22 cellular contexts compared by ENCODE assay signal in genomic region chr20:45427236-45428149, GRCh38. TPM values are rescaled to one million over a fixed set of nuclear protein-coding genes. Genes with fewer than 3 reads are reported as not detected.
DNase-seq lines count a peak whose midpoint lies in the region; ATAC-seq and TF ChIP-seq lines count a peak whose summit lies in the region.
"Had no signal": no experiment of that assay in that cellular context is flagged by ENCODE, and none has a peak within 500 bp of the region (broad histone marks: within the 10 kb centered on the region; RNA-seq: fewer than 3 reads in every experiment).

No MANE protein-coding gene starts in this region.

- H3K9me3 Mint-ChIP-seq in naive thymus-derived CD4-positive, alpha-beta T cell: no peaks in the 10 kb centered on the region
- no peaks in the 10 kb centered on the region for H3K9me3 Mint-ChIP-seq in activated naive CD4-positive, alpha-beta T cell treated with anti-CD3 and anti-CD28 coated beads for 36 hours
- no peaks in the 10 kb centered on the region for H3K9me3 Mint-ChIP-seq in activated naive CD8-positive, alpha-beta T cell treated with anti-CD3 and anti-CD28 coated beads for 36 hours
- H3K9me3 Mint-ChIP-seq: activated CD4-positive, alpha-beta T cell treated with anti-CD3 and anti-CD28 coated beads, Interleukin-2, amount 10 ng/mL, durations not matched to agents 7 days and 5 days; activated T-cell treated with anti-CD3 and anti-CD28 coated beads, Interleukin-2, amount 50 U/mL, for 72 hours; central memory CD8-positive, alpha-beta T cell had no signal

- CTCF ChIA-PET in naive thymus-derived CD4-positive, alpha-beta T cell (lab: Charles Lee): interaction anchor here (1.0 to 1.1 kb wide), 2 partner anchors 54 to 56 kb away, joined by 3 to 4 read pairs; no protein-coding TSS in a partner anchor
- CTCF ChIA-PET in activated naive CD4-positive, alpha-beta T cell treated with anti-CD3 and anti-CD28 coated beads for 36 hours (lab: Charles Lee): interaction anchor here (1.3 to 1.9 kb wide), 2 partner anchors 10 to 54 kb away, joined by 5 to 9 read pairs; no protein-coding TSS in a partner anchor

- H3K4me3 Mint-ChIP-seq in naive thymus-derived CD4-positive, alpha-beta T cell: no peak overlapping the region
- H3K4me3 Mint-ChIP-seq in activated naive CD4-positive, alpha-beta T cell treated with anti-CD3 and anti-CD28 coated beads for 36 hours: no peak overlapping the region
- H3K4me3 Mint-ChIP-seq in activated naive CD8-positive, alpha-beta T cell treated with anti-CD3 and anti-CD28 coated beads for 36 hours: no peak overlapping the region
- H3K4me3 Mint-ChIP-seq: activated CD4-positive, alpha-beta T cell treated with anti-CD3 and anti-CD28 coated beads, Interleukin-2, amount 10 ng/mL, durations not matched to agents 7 days and 5 days; activated T-cell treated with anti-CD3 and anti-CD28 coated beads, Interleukin-2, amount 50 U/mL, for 72 hours; central memory CD8-positive, alpha-beta T cell had no signal

- peak overlapping the region in 2 of 9 donors; percentile 7 to 20 for H3K27ac Mint-ChIP-seq in naive thymus-derived CD4-positive, alpha-beta T cell
- no peak overlapping the region for H3K27ac Mint-ChIP-seq in activated naive CD4-positive, alpha-beta T cell treated with anti-CD3 and anti-CD28 coated beads for 36 hours
- no peak overlapping the region for H3K27ac Mint-ChIP-seq in activated naive CD8-positive, alpha-beta T cell treated with anti-CD3 and anti-CD28 coated beads for 36 hours
- H3K27ac Mint-ChIP-seq: activated CD4-positive, alpha-beta T cell treated with anti-CD3 and anti-CD28 coated beads, Interleukin-2, amount 10 ng/mL, durations not matched to agents 7 days and 5 days had no signal

- H3K4me1 ChIP-seq in naive thymus-derived CD4-positive, alpha-beta T cell (ENCODE audit: control insufficient read depth in 2 of 2, insufficient read depth in 2 of 2, low read length in 2 of 2): no peaks in the 10 kb centered on the region
- H3K4me1 ChIP-seq: thyroid gland had no signal

- H3K4me3 ChIP-seq in fibroblast of the aortic adventitia (ENCODE audit: low read depth, low read length): no peak overlapping the region
- no peak overlapping the region for H3K4me3 ChIP-seq in naive thymus-derived CD4-positive, alpha-beta T cell (ENCODE audit: low read length)
- H3K4me3 ChIP-seq: BLaER1 treated with 17β-estradiol and CSF1 and Interleukin-3, amounts not matched to agents 10 nM and 100 nM; thyroid gland had no signal

- H3K27me3 Mint-ChIP-seq in naive thymus-derived CD4-positive, alpha-beta T cell: no peaks in the 10 kb centered on the region
- no peaks in the 10 kb centered on the region for H3K27me3 Mint-ChIP-seq in activated naive CD4-positive, alpha-beta T cell treated with anti-CD3 and anti-CD28 coated beads for 36 hours (ENCODE audit: low read depth)
- H3K27me3 Mint-ChIP-seq in activated naive CD8-positive, alpha-beta T cell treated with anti-CD3 and anti-CD28 coated beads for 36 hours: no peaks in the 10 kb centered on the region
- H3K27me3 Mint-ChIP-seq: activated CD4-positive, alpha-beta T cell treated with anti-CD3 and anti-CD28 coated beads, Interleukin-2, amount 10 ng/mL, durations not matched to agents 7 days and 5 days; central memory CD8-positive, alpha-beta T cell had no signal

- peaks cover 6 to 36% (median 10%) of the 10 kb centered on the region in 3 experiments for H3K36me3 ChIP-seq in naive thymus-derived CD4-positive, alpha-beta T cell (ENCODE audit: control insufficient read depth in 2 of 3, insufficient read depth in 3 of 3, low read length in 3 of 3)

- no peaks in the 10 kb centered on the region for H3K9me3 ChIP-seq in naive thymus-derived CD4-positive, alpha-beta T cell (ENCODE audit: control insufficient read depth in 2 of 3, low read length in 3 of 3)
- H3K9me3 ChIP-seq: BLaER1 treated with 17β-estradiol and CSF1 and Interleukin-3, amounts not matched to agents 10 nM and 100 nM; thyroid gland had no signal

- peak; percentile 60 for ATAC-seq in SK-N-SH treated with all-trans-retinoic acid at 6 μM for 48 hours
- ATAC-seq in naive thymus-derived CD4-positive, alpha-beta T cell: peak; percentile 17

- H3K27me3 ChIP-seq in naive thymus-derived CD4-positive, alpha-beta T cell (ENCODE audit: control insufficient read depth in 2 of 2, insufficient read depth in 2 of 2, low read length in 2 of 2): no peaks in the 10 kb centered on the region
- H3K27me3 ChIP-seq: BLaER1 treated with 17β-estradiol and CSF1 and Interleukin-3, amounts not matched to agents 10 nM and 100 nM; thyroid gland had no signal

- DNase-seq in NCI-H2029 treated with DMSO at 0.1 percent for 48 hours (lab: John Stamatoyannopoulos, UW): peak; percentile 63
- DNase-seq in fibroblast of the aortic adventitia (ENCODE audit: low read depth): peak; percentile 43
- DNase-seq in naive thymus-derived CD4-positive, alpha-beta T cell: no peak
- DNase-seq in activated naive CD4-positive, alpha-beta T cell treated with anti-CD3 and anti-CD28 coated beads for 36 hours: no peak
- DNase-seq in NCI-H1930 (lab: John Stamatoyannopoulos, UW): no peak
- no peak for DNase-seq in activated naive CD8-positive, alpha-beta T cell treated with anti-CD3 and anti-CD28 coated beads for 36 hours
- DNase-seq in DMS114 treated with DMSO at 0.1 percent for 48 hours (lab: John Stamatoyannopoulos, UW; ENCODE audit: unreplicated experiment): no peak
- DNase-seq: activated CD4-positive, alpha-beta T cell treated with anti-CD3 and anti-CD28 coated beads, Interleukin-2, amount 10 ng/mL, durations not matched to agents 7 days and 5 days; activated T-cell treated with anti-CD3 and anti-CD28 coated beads, Interleukin-2, amount 50 U/mL, for 72 hours; DMS53; Karpas-422; midbrain; NCI-H1417; NCI-H446; stimulated activated CD4-positive, alpha-beta T cell treated with anti-CD3 and anti-CD28 coated beads, Interleukin-4, amount 100 ng/mL, for 1 hour; thyroid gland had no signal

- POLR2A ChIA-PET in naive thymus-derived CD4-positive, alpha-beta T cell (lab: Charles Lee): interaction anchor here (1.3 to 2.6 kb wide), 2 partner anchors 11 to 14 kb away, joined by 4 to 14 read pairs; partner anchors contain the start of gene PIGT

- H3K27ac ChIP-seq in naive thymus-derived CD4-positive, alpha-beta T cell (ENCODE audit: low read depth, low read length): no peak overlapping the region
- H3K27ac ChIP-seq: BLaER1 treated with 17β-estradiol and CSF1 and Interleukin-3, amounts not matched to agents 10 nM and 100 nM; thyroid gland had no signal

- peaks cover 0 to 11% (median 4%) of the 10 kb centered on the region in 7 donors for H3K4me1 Mint-ChIP-seq in naive thymus-derived CD4-positive, alpha-beta T cell
- H3K4me1 Mint-ChIP-seq in activated naive CD4-positive, alpha-beta T cell treated with anti-CD3 and anti-CD28 coated beads for 36 hours (ENCODE audit: low read depth): peaks cover 5% of the 10 kb centered on the region
- H3K4me1 Mint-ChIP-seq in activated naive CD8-positive, alpha-beta T cell treated with anti-CD3 and anti-CD28 coated beads for 36 hours: peaks cover 6% of the 10 kb centered on the region

- TF ChIP-seq CTCF in fibroblast of the aortic adventitia (IDR thresholded peaks at IDR 0.05; ENCODE audit: insufficient read depth, low read length): no peak

- intact Hi-C loops in naive thymus-derived CD4-positive, alpha-beta T cell (cut with micrococcal nuclease): no loop called here
- intact Hi-C loops in activated naive CD4-positive, alpha-beta T cell treated with anti-CD3 and anti-CD28 coated beads for 36 hours (cut with micrococcal nuclease): no loop called here

- H3K36me3 Mint-ChIP-seq in naive thymus-derived CD4-positive, alpha-beta T cell: peaks cover 0 to 30% (median 6%) of the 10 kb centered on the region in 5 donors
- peaks cover 26% of the 10 kb centered on the region for H3K36me3 Mint-ChIP-seq in activated naive CD4-positive, alpha-beta T cell treated with anti-CD3 and anti-CD28 coated beads for 36 hours (ENCODE audit: low read depth)
- H3K36me3 Mint-ChIP-seq in activated naive CD8-positive, alpha-beta T cell treated with anti-CD3 and anti-CD28 coated beads for 36 hours: peaks cover 16% of the 10 kb centered on the region

TF ChIP-seq in SK-N-SH treated with all-trans-retinoic acid at 6 μM for 48 hours, 23 proteins besides CTCF, POLR2A, EP300 and RAD21 (continues in another document):
- no peak for TF ChIP-seq ZNF565 (CRISPR knock-in tag; conservative IDR thresholded peaks at IDR 0.05; ENCODE audit: low read depth)

RNA-seq across cellular contexts. Expression of gene PIGT, which starts 11.6 kb away (rescaled TPM):
- total RNA-seq in fibroblast of the aortic adventitia (ENCODE audit: low replicate concordance): 19.9 and 67.4 TPM in 2 replicates
- 100 to 1,000 TPM in 1 of 5 experiments, 10 to 100 TPM in 4; 78.7 to 140 (median 85.0) TPM for total RNA-seq in naive thymus-derived CD4-positive, alpha-beta T cell
- 10 to 100 TPM; 82.7 to 98.9 TPM for polyA plus RNA-seq in naive thymus-derived CD4-positive, alpha-beta T cell
- 10 to 100 TPM; 37.7 to 43.8 TPM for total RNA-seq in activated naive CD4-positive, alpha-beta T cell treated with anti-CD3 and anti-CD28 coated beads for 36 hours
- total RNA-seq in activated naive CD8-positive, alpha-beta T cell treated with anti-CD3 and anti-CD28 coated beads for 36 hours: 10 to 100 TPM; 48.0 to 55.4 TPM

RNA-seq across cellular contexts. Expression of gene DBNDD2, which starts 19.4 kb away (rescaled TPM):
- total RNA-seq in fibroblast of the aortic adventitia (ENCODE audit: low replicate concordance): 1.3 and 4.6 TPM in 2 replicates
- total RNA-seq in naive thymus-derived CD4-positive, alpha-beta T cell: 10 to 100 TPM; 12.2 to 22.7 (median 16.3) TPM
- polyA plus RNA-seq in naive thymus-derived CD4-positive, alpha-beta T cell: 10 to 100 TPM; 15.3 to 22.9 TPM
- 10 to 100 TPM; 55.3 to 56.7 TPM for total RNA-seq in activated naive CD4-positive, alpha-beta T cell treated with anti-CD3 and anti-CD28 coated beads for 36 hours
- 10 to 100 TPM; 18.1 to 20.1 TPM for total RNA-seq in activated naive CD8-positive, alpha-beta T cell treated with anti-CD3 and anti-CD28 coated beads for 36 hours

RNA-seq across cellular contexts. Expression of gene WFDC2, which starts 42.1 kb away (rescaled TPM):
- total RNA-seq in fibroblast of the aortic adventitia (ENCODE audit: low replicate concordance): not detected in 2 replicates
- total RNA-seq in naive thymus-derived CD4-positive, alpha-beta T cell: 1 to 10 TPM in 2 of 5 experiments, under 1 TPM in 2, not detected in 1; 0.36 to 1.7 (median 1.0) TPM
- not detected for polyA plus RNA-seq in naive thymus-derived CD4-positive, alpha-beta T cell
- total RNA-seq in activated naive CD4-positive, alpha-beta T cell treated with anti-CD3 and anti-CD28 coated beads for 36 hours: 1 to 10 TPM in 1 of 2 experiments, under 1 TPM in 1; 0.83 to 1.0 TPM
- under 1 TPM in 1 of 2 experiments, not detected in 1; 0.98 TPM for total RNA-seq in activated naive CD8-positive, alpha-beta T cell treated with anti-CD3 and anti-CD28 coated beads for 36 hours
- total RNA-seq: activated CD4-positive, alpha-beta T cell treated with anti-CD3 and anti-CD28 coated beads, Interleukin-2, amount 10 ng/mL, durations not matched to agents 7 days and 5 days; endothelial cell of umbilical vein; H4; SK-MEL-5 had no signal
- polyA plus RNA-seq: endothelial cell of umbilical vein had no signal

RNA-seq across cellular contexts. Expression of gene TP53TG5, which starts 49.4 kb away (rescaled TPM):
- total RNA-seq in fibroblast of the aortic adventitia (ENCODE audit: low replicate concordance): 0.09 TPM in 1 of 2 replicates, not detected in the other
- under 1 TPM in 3 of 5 experiments, not detected in 2; 0.19 to 0.48 (median 0.46) TPM for total RNA-seq in naive thymus-derived CD4-positive, alpha-beta T cell
- under 1 TPM; 0.14 to 0.24 TPM for polyA plus RNA-seq in naive thymus-derived CD4-positive, alpha-beta T cell
- 1 to 10 TPM in 1 of 2 experiments, under 1 TPM in 1; 0.59 to 1.0 TPM for total RNA-seq in activated naive CD4-positive, alpha-beta T cell treated with anti-CD3 and anti-CD28 coated beads for 36 hours
- under 1 TPM; 0.40 to 0.41 TPM for total RNA-seq in activated naive CD8-positive, alpha-beta T cell treated with anti-CD3 and anti-CD28 coated beads for 36 hours
- total RNA-seq: activated CD4-positive, alpha-beta T cell treated with anti-CD3 and anti-CD28 coated beads, Interleukin-2, amount 10 ng/mL, durations not matched to agents 7 days and 5 days; endothelial cell of umbilical vein; H4; SK-MEL-5; thyroid gland had no signal
- polyA plus RNA-seq: endothelial cell of umbilical vein had no signal

Comparison
In these comparisons a context has a peak if more than half of its experiments do, and no peak if none do; other contexts are left out.
1. DNase-seq: peak in NCI-H2029 treated with DMSO at 0.1 percent for 48 hours (single experiment) and fibroblast of the aortic adventitia (single experiment); none in naive thymus-derived CD4-positive, alpha-beta T cell (0 of 9), activated naive CD4-positive, alpha-beta T cell treated with anti-CD3 and anti-CD28 coated beads for 36 hours (single experiment), NCI-H1930 (0 of 2), activated naive CD8-positive, alpha-beta T cell treated with anti-CD3 and anti-CD28 coated beads for 36 hours (single experiment) and DMS114 treated with DMSO at 0.1 percent for 48 hours (single experiment).